In the genomic region with DNA sequence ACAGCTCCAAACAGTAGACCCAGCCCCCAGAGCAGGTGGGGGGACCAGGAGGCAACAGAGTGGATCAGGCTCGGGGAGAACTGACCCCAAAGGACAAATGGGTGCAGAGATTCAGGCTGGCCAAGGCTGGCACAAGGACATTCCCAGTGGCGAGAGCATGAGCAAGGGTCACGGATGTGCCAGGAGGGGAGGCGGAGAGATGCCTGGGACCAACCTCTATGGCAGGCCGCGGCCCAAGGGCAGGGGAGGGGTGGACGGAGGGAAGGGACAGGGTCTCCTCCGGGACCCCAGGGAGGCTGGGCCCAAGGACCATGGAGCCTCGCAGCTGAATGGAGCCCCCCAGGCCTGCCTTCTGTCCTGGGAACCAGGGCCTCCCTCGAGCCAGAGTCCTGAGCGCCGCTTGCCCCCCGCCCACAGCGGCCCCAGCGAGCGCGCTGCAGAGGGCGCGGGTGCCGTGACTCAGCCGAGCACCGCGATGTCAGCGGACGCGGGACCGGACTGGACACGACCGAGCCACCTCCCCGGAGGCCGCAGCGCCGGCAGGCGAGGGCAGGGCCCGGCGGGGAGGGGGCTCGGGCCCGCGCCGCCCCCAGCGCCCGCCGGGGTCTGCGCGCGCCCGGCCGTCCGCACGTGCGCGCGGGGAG, we compare ENCODE assay signal across 8 cellular contexts. TPM values are rescaled to one million over a fixed set of nuclear protein-coding genes. Genes with fewer than 3 reads are reported as not detected.
DNase-seq lines count a peak whose midpoint lies in the region; ATAC-seq and FAIRE-seq lines count a peak whose summit lies in the region.

No MANE protein-coding gene starts in this region.

- H3K4me3 ChIP-seq in skin epidermis, result peak overlapping the region; percentile 28 to 56 (median 39)

- no peaks in the 10 kb centered on the region for H3K9me3 Mint-ChIP-seq in activated CD4-positive, alpha-beta memory T cell treated with anti-CD3 and anti-CD28 coated beads for 36 hours

- H3K27ac ChIP-seq in skin epidermis, result peak overlapping the region in 14 of 21 experiments; percentile 7 to 72 (median 51)

- no peak for FAIRE-seq in GM19239 (lab: Jason Lieb, UNC)

- no peaks in the 10 kb centered on the region for H3K36me3 Mint-ChIP-seq in activated CD4-positive, alpha-beta memory T cell treated with anti-CD3 and anti-CD28 coated beads for 36 hours

- POLR2A ChIA-PET in activated CD4-positive, alpha-beta memory T cell treated with anti-CD3 and anti-CD28 coated beads for 36 hours (lab: Charles Lee), result interaction anchor here (1.3 kb wide), 1 partner anchor 32 kb away, joined by 3 read pairs; the partner anchor contains the start of gene CLIC3

- H3K4me1 Mint-ChIP-seq in activated CD4-positive, alpha-beta memory T cell treated with anti-CD3 and anti-CD28 coated beads for 36 hours (ENCODE audit: low read depth), result peaks cover 36% of the 10 kb centered on the region

- ATAC-seq in HG02588 (IDR thresholded peaks at IDR 0.05; ENCODE audit: unreplicated experiment), result no peak

- peak overlapping the region; percentile 68 for H3K4me3 Mint-ChIP-seq in activated CD4-positive, alpha-beta memory T cell treated with anti-CD3 and anti-CD28 coated beads for 36 hours

- no peaks in the 10 kb centered on the region for H3K27me3 Mint-ChIP-seq in activated CD4-positive, alpha-beta memory T cell treated with anti-CD3 and anti-CD28 coated beads for 36 hours

- intact Hi-C loops in activated CD4-positive, alpha-beta memory T cell treated with anti-CD3 and anti-CD28 coated beads for 36 hours (cut with micrococcal nuclease), result loop anchor here (5.0 kb wide), 2 partner anchors 40 to 125 kb away; no protein-coding TSS in a partner anchor

- DNase-seq in NCI-H1417 (lab: John Stamatoyannopoulos, UW), result peak; percentile 2 to 63 (median 57)
- DNase-seq in NCI-H1417 treated with DMSO at 0.1 percent for 48 hours (lab: John Stamatoyannopoulos, UW), result no peak
- no peak for DNase-seq in activated CD4-positive, alpha-beta memory T cell treated with anti-CD3 and anti-CD28 coated beads for 36 hours
- peak; percentile 47 for DNase-seq in hepatic stellate cell (ENCODE audit: low spot score)
- DNase-seq in GM19239 (ENCODE audit: insufficient read length, low spot score), result no peak
- DNase-seq in NCI-H345 (lab: John Stamatoyannopoulos, UW), result no peak

- CTCF ChIA-PET in activated CD4-positive, alpha-beta memory T cell treated with anti-CD3 and anti-CD28 coated beads for 36 hours (lab: Charles Lee), result interaction anchor here (1.0 to 6.8 kb wide), 6 partner anchors 10 to 141 kb away, joined by 3 to 56 read pairs (median 21); partner anchors contain the start of genes PAXX, PTGDS and TRAF2

- no peak overlapping the region for H3K27ac Mint-ChIP-seq in activated CD4-positive, alpha-beta memory T cell treated with anti-CD3 and anti-CD28 coated beads for 36 hours

RNA-seq across cellular contexts. Expression of gene ABCA2, which starts 0.5 kb away (rescaled TPM):
- 10 to 100 TPM; 22.1 to 22.9 TPM for total RNA-seq in activated CD4-positive, alpha-beta memory T cell treated with anti-CD3 and anti-CD28 coated beads for 36 hours

RNA-seq across cellular contexts. Expression of gene FUT7, which starts 4.4 kb away (rescaled TPM):
- total RNA-seq in activated CD4-positive, alpha-beta memory T cell treated with anti-CD3 and anti-CD28 coated beads for 36 hours, result 1 to 10 TPM in 1 of 2 experiments, under 1 TPM in 1; 0.85 to 1.3 TPM

RNA-seq across cellular contexts. Expression of gene NPDC1, which starts 18.5 kb away (rescaled TPM):
- total RNA-seq in activated CD4-positive, alpha-beta memory T cell treated with anti-CD3 and anti-CD28 coated beads for 36 hours, result 10 to 100 TPM; 36.0 to 42.6 TPM

RNA-seq across cellular contexts. Expression of gene ENTPD2, which starts 26.4 kb away (rescaled TPM):
- total RNA-seq in activated CD4-positive, alpha-beta memory T cell treated with anti-CD3 and anti-CD28 coated beads for 36 hours, result not detected

RNA-seq across cellular contexts. Expression of gene CLIC3, which starts 31.1 kb away (rescaled TPM):
- under 1 TPM; 0.43 to 0.61 TPM for total RNA-seq in activated CD4-positive, alpha-beta memory T cell treated with anti-CD3 and anti-CD28 coated beads for 36 hours

Comparison
In these comparisons a context has a peak if more than half of its experiments do, and no peak if none do; other contexts are left out.
1. DNase-seq: peak in NCI-H1417 (3 of 3) and hepatic stellate cell (single experiment); none in NCI-H1417 treated with DMSO at 0.1 percent for 48 hours (single experiment), activated CD4-positive, alpha-beta memory T cell treated with anti-CD3 and anti-CD28 coated beads for 36 hours (single experiment), GM19239 (single experiment) and NCI-H345 (single experiment).